8 cellular contexts compared by ENCODE assay signal in genomic region chr11:119519796-119520195, GRCh38.
"Had no signal": no experiment of that assay in that cellular context is flagged by ENCODE, and none has a peak within 500 bp of the region (broad histone marks: within the 10 kb centered on the region; RNA-seq: fewer than 3 reads in every experiment).

No MANE protein-coding gene starts in this region.

- H3K27ac Mint-ChIP-seq: HFFc6, IgD-negative memory B cell had no signal

- H3K4me3 ChIP-seq: GM23248, HAP-1 had no signal

- H3K9me3 ChIP-seq: HAP-1 had no signal

- H3K27ac ChIP-seq: GM23248 had no signal

- DNase-seq: GM23248, GOT3, H7, HFFc6, KBM-7 had no signal

- H2AFZ ChIP-seq: GM23248 had no signal

- H3K9me3 Mint-ChIP-seq: HFFc6 had no signal

- H3K36me3 ChIP-seq: HAP-1 had no signal

- H3K36me3 Mint-ChIP-seq: IgD-negative memory B cell had no signal

- H3K4me3 Mint-ChIP-seq: HFFc6, IgD-negative memory B cell had no signal

- H3K4me1 ChIP-seq: HAP-1 had no signal

- H3K9ac ChIP-seq: GM23248 had no signal

- FAIRE-seq: HepG2 had no signal
